ENCODE assay signal across 16 cellular contexts in genomic region chr11:63761173-63761572, GRCh38. TPM values are rescaled to one million over a fixed set of nuclear protein-coding genes. Genes with fewer than 3 reads are reported as not detected.
DNase-seq lines count a peak whose midpoint lies in the region; ATAC-seq and TF ChIP-seq lines count a peak whose summit lies in the region.
"Had no signal": no experiment of that assay in that cellular context is flagged by ENCODE, and none has a peak within 500 bp of the region (broad histone marks: within the 10 kb centered on the region; RNA-seq: fewer than 3 reads in every experiment).

No MANE protein-coding gene starts in this region.

- CTCF ChIA-PET in WTC11 (lab: Charles Lee) = interaction anchor here (0.5 to 2.1 kb wide), 6 partner anchors 13 to 185 kb away, joined by 3 to 9 read pairs (median 4); partner anchors contain the start of gene ATL3

- no peak overlapping the region for H2AFZ ChIP-seq in trophoblast cell (ENCODE audit: insufficient read depth, low read length, poor library complexity)
- no peak overlapping the region for H2AFZ ChIP-seq in smooth muscle cell (ENCODE audit: low read depth)

- POLR2A ChIA-PET in WTC11 (lab: Charles Lee) = interaction anchor here (0.9 to 3.0 kb wide), 3 partner anchors 79 to 156 kb away, joined by 3 to 12 read pairs (median 5); partner anchors contain the start of gene RCOR2

- H3K14ac ChIP-seq in trophoblast cell (ENCODE audit: low read length) = no peak overlapping the region

- H2AK5ac ChIP-seq in trophoblast cell (ENCODE audit: low read length) = no peak overlapping the region

- H3K27me3 ChIP-seq in HUES48 (ENCODE audit: control insufficient read depth, insufficient read depth, low read length) (no peaks in the 10 kb centered on the region), iPS-15b (ENCODE audit: control insufficient read depth, insufficient read depth, low read length) (no peaks in the 10 kb centered on the region), trophoblast cell (ENCODE audit: insufficient read depth, low read length) (no peaks in the 10 kb centered on the region), smooth muscle cell (ENCODE audit: low read depth) (no peaks in the 10 kb centered on the region)

- H4K91ac ChIP-seq in trophoblast cell (ENCODE audit: low read depth, low read length) = no peak overlapping the region

- peaks cover 40% of the 10 kb centered on the region for H3K4me1 Mint-ChIP-seq in WTC11
- H3K4me1 Mint-ChIP-seq in activated T-cell treated with anti-CD3 and anti-CD28 coated beads, Interleukin-2, amount 50 U/mL, for 4 hours (ENCODE audit: low read depth) = no peaks in the 10 kb centered on the region
- H3K4me1 Mint-ChIP-seq: B cell had no signal

- peak overlapping the region; percentile 44 for H4K12ac ChIP-seq in trophoblast cell (ENCODE audit: low read depth, low read length)

- no peak overlapping the region for H3K18ac ChIP-seq in trophoblast cell (ENCODE audit: low read length)

- H3K9ac ChIP-seq in HUES48 (ENCODE audit: low read depth, low read length) (no peak overlapping the region), iPS-15b (ENCODE audit: low read depth, low read length) (peak overlapping the region; percentile 70), trophoblast cell (ENCODE audit: low read length) (no peak overlapping the region), smooth muscle cell (ENCODE audit: low read depth) (no peak overlapping the region)

- H3K4ac ChIP-seq in trophoblast cell (ENCODE audit: low read depth, low read length) = no peak overlapping the region

- H3K79me2 ChIP-seq in trophoblast cell (ENCODE audit: control insufficient read depth, insufficient read depth, low read length, poor library complexity) (peaks cover 8% of the 10 kb centered on the region), smooth muscle cell (ENCODE audit: low read depth) (peaks cover 19% of the 10 kb centered on the region)

- no peak overlapping the region for H3K23ac ChIP-seq in trophoblast cell (ENCODE audit: low read length)

- H3K9me3 ChIP-seq in HUES48 (ENCODE audit: control insufficient read depth, insufficient read depth, low read length) (no peaks in the 10 kb centered on the region), iPS-15b (ENCODE audit: control insufficient read depth, insufficient read depth, low read length) (no peaks in the 10 kb centered on the region), trophoblast cell (ENCODE audit: insufficient read depth, low read depth, low read length) (no peaks in the 10 kb centered on the region), smooth muscle cell (replicated peaks; ENCODE audit: low read depth) (no peaks in the 10 kb centered on the region)
- H3K9me3 ChIP-seq: Caco-2, left ventricle myocardium inferior had no signal

- H3K27ac ChIP-seq in HUES48 (ENCODE audit: low read depth, low read length) (peak overlapping the region; percentile 91), trophoblast cell (ENCODE audit: low read depth, low read length) (no peak overlapping the region), smooth muscle cell (ENCODE audit: low read depth) (no peak overlapping the region)
- H3K27ac ChIP-seq: left ventricle myocardium inferior had no signal

- ATAC-seq in WTC11 (peak; percentile 8), sciatic nerve (no peak)
- ATAC-seq in activated T-cell treated with anti-CD3 and anti-CD28 coated beads, Interleukin-2, amount 50 U/mL, for 4 hours = no peak

- H3K36me3 ChIP-seq in HUES48 (ENCODE audit: control insufficient read depth, insufficient read depth, low read length) (peaks cover 35% of the 10 kb centered on the region), iPS-15b (ENCODE audit: control insufficient read depth, insufficient read depth, low read length) (peaks cover 10% of the 10 kb centered on the region), trophoblast cell (ENCODE audit: control insufficient read depth in 1 of 2, insufficient read depth in 2 of 2, low read length in 2 of 2) (peaks cover 43 to 50% of the 10 kb centered on the region in 2 experiments), smooth muscle cell (ENCODE audit: low read depth) (no peaks in the 10 kb centered on the region)

- no peaks in the 10 kb centered on the region for H3K9me3 Mint-ChIP-seq in WTC11
- no peaks in the 10 kb centered on the region for H3K9me3 Mint-ChIP-seq in activated T-cell treated with anti-CD3 and anti-CD28 coated beads, Interleukin-2, amount 50 U/mL, for 4 hours

- H3K4me3 ChIP-seq in HUES48 (ENCODE audit: low read depth, low read length) (peak overlapping the region; percentile 90), iPS-15b (ENCODE audit: low read depth, low read length) (peak overlapping the region; percentile 87), trophoblast cell (ENCODE audit: low read depth, low read length) (no peak overlapping the region), smooth muscle cell (no peak overlapping the region)

- peaks cover 29% of the 10 kb centered on the region for H3K36me3 Mint-ChIP-seq in WTC11
- H3K36me3 Mint-ChIP-seq in activated T-cell treated with anti-CD3 and anti-CD28 coated beads, Interleukin-2, amount 50 U/mL, for 4 hours (ENCODE audit: insufficient read depth) = no peaks in the 10 kb centered on the region

- TF ChIP-seq CTCF in WTC11 (IDR thresholded peaks at IDR 0.05) (no peak), smooth muscle cell (IDR thresholded peaks at IDR 0.05; ENCODE audit: borderline replicate concordance, insufficient read depth, poor library complexity, severe bottlenecking) (no peak)

- no peak overlapping the region for H4K8ac ChIP-seq in trophoblast cell (ENCODE audit: low read depth, low read length)

- H3K4me1 ChIP-seq in HUES48 (ENCODE audit: control insufficient read depth, insufficient read depth, low read length) (peaks cover 31% of the 10 kb centered on the region), iPS-15b (ENCODE audit: control insufficient read depth, insufficient read depth, low read length) (peaks cover 22% of the 10 kb centered on the region), trophoblast cell (ENCODE audit: control insufficient read depth in 1 of 2, insufficient read depth in 2 of 2, low read length in 2 of 2) (peaks cover 35 to 40% of the 10 kb centered on the region in 2 experiments), smooth muscle cell (ENCODE audit: low read depth) (peaks cover 31% of the 10 kb centered on the region)

- H3F3A ChIP-seq in smooth muscle cell (ENCODE audit: low read depth) = peaks cover 21% of the 10 kb centered on the region

- H4K20me1 ChIP-seq in smooth muscle cell (ENCODE audit: low read depth) = peaks cover 64% of the 10 kb centered on the region

- no peaks in the 10 kb centered on the region for H3K27me3 Mint-ChIP-seq in WTC11 (ENCODE audit: low read depth)
- H3K27me3 Mint-ChIP-seq in activated T-cell treated with anti-CD3 and anti-CD28 coated beads, Interleukin-2, amount 50 U/mL, for 4 hours (ENCODE audit: low read depth) = no peaks in the 10 kb centered on the region
- H3K27me3 Mint-ChIP-seq: B cell had no signal

- H2BK12ac ChIP-seq in trophoblast cell (ENCODE audit: low read length) = no peak overlapping the region

- no CpG with 5 or more reads among the region's 10 CpGs for WGBS in trophoblast cell (ENCODE audit: extremely low coverage, insufficient coverage, insufficient read length)
- 66% methylated on average over 10 of the region's 10 CpGs for WGBS in smooth muscle cell (ENCODE audit: low lambda C conversion rate)

- H2BK120ac ChIP-seq in trophoblast cell (ENCODE audit: insufficient read depth, low read length, poor library complexity) = no peak overlapping the region

- peak; percentile 69 for DNase-seq in WTC11 (ENCODE audit: low spot score)
- DNase-seq in trophoblast cell = no peak
- no peak for DNase-seq in activated T-cell treated with anti-CD3 and anti-CD28 coated beads, Interleukin-2, amount 50 U/mL, for 4 hours
- no peak for DNase-seq in sciatic nerve (ENCODE audit: low spot score)
- DNase-seq in smooth muscle cell (lab: John Stamatoyannopoulos, UW; ENCODE audit: unreplicated experiment) = no peak
- DNase-seq in effector CD8-positive, alpha-beta T cell (lab: John Stamatoyannopoulos, UW) = no peak
- DNase-seq: activated naive CD4-positive, alpha-beta T cell treated with Interleukin-2 at 50 U/mL for 16 hours; Caco-2; NCI-H2029; NCI-H774; small intestine; stimulated activated CD4-positive, alpha-beta T cell treated with anti-CD3 and anti-CD28 coated beads, Interleukin-4, amount 100 ng/mL, for 24 hours had no signal

- H3K27ac Mint-ChIP-seq in WTC11 = peak overlapping the region; percentile 92
- H3K27ac Mint-ChIP-seq: B cell had no signal

- H3K79me1 ChIP-seq in trophoblast cell (ENCODE audit: low read length) = peaks cover 19% of the 10 kb centered on the region

- H3K4me3 Mint-ChIP-seq in WTC11 = peak overlapping the region; percentile 99
- no peak overlapping the region for H3K4me3 Mint-ChIP-seq in activated T-cell treated with anti-CD3 and anti-CD28 coated beads, Interleukin-2, amount 50 U/mL, for 4 hours
- H3K4me3 Mint-ChIP-seq: B cell had no signal

- H2BK5ac ChIP-seq in trophoblast cell (ENCODE audit: low read depth, low read length, poor library complexity) = no peak overlapping the region

- intact Hi-C loops in sciatic nerve (cut with DNase I) = no loop called here

- H3K4me2 ChIP-seq in trophoblast cell (ENCODE audit: low read length) = no peak overlapping the region
- H3K4me2 ChIP-seq in smooth muscle cell = no peak overlapping the region

TF ChIP-seq in WTC11, 78 proteins besides CTCF, POLR2A, EP300 and RAD21 (continues in another document):
- no peak for TF ChIP-seq SOX15 (CRISPR knock-in tag; IDR thresholded peaks at IDR 0.05)

RNA-seq across cellular contexts. Expression of gene ZFTA, which starts 7.4 kb away (rescaled TPM):
- 44.7 to 47.2 TPM (median 45.6 TPM) in 3 replicates for total RNA-seq in WTC11 (2021)
- 15.5 and 15.8 TPM in 2 replicates for polyA plus RNA-seq in trophoblast cell (2013)
- 1 to 10 TPM; 6.3 to 8.6 (median 7.8) TPM for total RNA-seq in activated T-cell treated with anti-CD3 and anti-CD28 coated beads, Interleukin-2, amount 50 U/mL, for 4 hours
- total RNA-seq in sciatic nerve = 30.2 TPM
- total RNA-seq in smooth muscle cell = 14.9 and 15.7 TPM in 2 replicates
- polyA plus RNA-seq in smooth muscle cell = 11.0 and 11.1 TPM in 2 replicates

RNA-seq across cellular contexts. Expression of gene SPINDOC, which starts 52.1 kb away (rescaled TPM):
- total RNA-seq in WTC11 (2021) (93.8 to 108 TPM (median 106 TPM) in 3 replicates), sciatic nerve (16.0 TPM), smooth muscle cell (13.6 and 15.3 TPM in 2 replicates)
- polyA plus RNA-seq in trophoblast cell (2013) = 47.1 and 48.8 TPM in 2 replicates
- total RNA-seq in activated T-cell treated with anti-CD3 and anti-CD28 coated beads, Interleukin-2, amount 50 U/mL, for 4 hours = 10 to 100 TPM; 24.0 to 28.9 (median 24.5) TPM
- polyA plus RNA-seq in smooth muscle cell = 12.1 and 13.7 TPM in 2 replicates

Comparison
In these comparisons a context has a peak if more than half of its experiments do, and no peak if none do; other contexts are left out.
1. H3K4me3 ChIP-seq: peak in HUES48 (single experiment) and iPS-15b (single experiment); none in trophoblast cell (single experiment) and smooth muscle cell (single experiment).